8 cellular contexts compared by ENCODE assay signal in genomic region chr18:3665780-3666525, GRCh38.
A peak's percentile ranks its signal among the peaks of the same experiment; 100 is the strongest.
DNase-seq lines count a peak whose midpoint lies in the region; ATAC-seq and TF ChIP-seq lines count a peak whose summit lies in the region.

No MANE protein-coding gene starts in this region.

- no peaks in the 10 kb centered on the region for H3K36me3 Mint-ChIP-seq in glutamatergic neuron (ENCODE audit: unreplicated experiment)

- peaks cover 4% of the 10 kb centered on the region for H3K4me1 Mint-ChIP-seq in glutamatergic neuron (ENCODE audit: low read depth, unreplicated experiment)

- H3K27ac ChIP-seq in suprapubic skin, result peak overlapping the region; percentile 61

- no peaks in the 10 kb centered on the region for H3K27me3 Mint-ChIP-seq in glutamatergic neuron (ENCODE audit: unreplicated experiment)

- peak; percentile 85 for DNase-seq in ACHN
- peak; percentile 54 for DNase-seq in MG63
- DNase-seq in SK-N-DZ (ENCODE audit: low spot score), result peak; percentile 82
- peak; percentile 65 for DNase-seq in activated naive CD4-positive, alpha-beta T cell treated with anti-CD3 and anti-CD28 coated beads, Interleukin-2, amount 50 U/mL, for 16 hours
- DNase-seq in glutamatergic neuron, result peak; percentile 81
- peak; percentile 57 for DNase-seq in omental fat pad (ENCODE audit: low spot score)
- peak; percentile 88 to 89 for DNase-seq in suprapubic skin (ENCODE audit: low spot score in 2 of 2)

- peak; percentile 61 for ATAC-seq in GM18868 (IDR thresholded peaks at IDR 0.05; ENCODE audit: unreplicated experiment)
- ATAC-seq in omental fat pad (ENCODE audit: low FRiP score), result peak; percentile 90

- TF ChIP-seq EP300 in suprapubic skin (IDR thresholded peaks at IDR 0.05), result no peak

- H3K27me3 ChIP-seq in MG63 (no peaks in the 10 kb centered on the region), suprapubic skin (no peaks in the 10 kb centered on the region)

- in situ Hi-C loops in ACHN (cut with HindIII; ENCODE audit: low pct_ligation_motif_present, low pct_unique_long_range_greater_than_20kb, low sequenced_read_pairs), result no loop called here

- H3K9me3 ChIP-seq in MG63, result 0 out of 2 replicates have a peak, but pooled peaks cover 3% of the 10 kb centered on the region
- H3K9me3 ChIP-seq in suprapubic skin, result no peaks in the 10 kb centered on the region

- TF ChIP-seq POLR2A in suprapubic skin (IDR thresholded peaks at IDR 0.05), result no peak

- H3K27ac Mint-ChIP-seq in glutamatergic neuron (ENCODE audit: unreplicated experiment), result no peak overlapping the region

- peak; percentile 96 for TF ChIP-seq CTCF in glutamatergic neuron (IDR thresholded peaks at IDR 0.05; ENCODE audit: partially characterized antibody, unreplicated experiment)
- peak in 2 of 3 donors; percentile 95 to 98 for TF ChIP-seq CTCF in omental fat pad (IDR thresholded peaks at IDR 0.05)
- peak; percentile 84 to 99 for TF ChIP-seq CTCF in suprapubic skin (IDR thresholded peaks at IDR 0.05)

- peaks cover 15% of the 10 kb centered on the region for H3K4me1 ChIP-seq in suprapubic skin

- peak overlapping the region; percentile 48 for H3K4me3 Mint-ChIP-seq in glutamatergic neuron (ENCODE audit: unreplicated experiment)

- 10% methylated on average over 20 of the region's 20 CpGs for WGBS in suprapubic skin

- H3K36me3 ChIP-seq in MG63 (no peaks in the 10 kb centered on the region), suprapubic skin (no peaks in the 10 kb centered on the region)

- no peaks in the 10 kb centered on the region for H3K9me3 Mint-ChIP-seq in glutamatergic neuron (ENCODE audit: unreplicated experiment)

- no peak overlapping the region for H3K4me3 ChIP-seq in MG63
- H3K4me3 ChIP-seq in suprapubic skin, result peak overlapping the region; percentile 37
